22 cellular contexts compared by ENCODE assay signal in genomic region chr6:3318821-3319540, GRCh38.
A peak's percentile ranks its signal among the peaks of the same experiment; 100 is the strongest.
DNase-seq lines count a peak whose midpoint lies in the region; ATAC-seq and TF ChIP-seq lines count a peak whose summit lies in the region.
"Had no signal": no experiment of that assay in that cellular context is flagged by ENCODE, and none has a peak within 500 bp of the region (broad histone marks: within the 10 kb centered on the region; RNA-seq: fewer than 3 reads in every experiment).

No MANE protein-coding gene starts in this region.

- TF ChIP-seq CTCF in activated CD8-positive, alpha-beta T cell treated with anti-CD3 and anti-CD28 coated beads for 36 hours (IDR thresholded peaks at IDR 0.05), result no peak
- TF ChIP-seq CTCF in sigmoid colon (IDR thresholded peaks at IDR 0.05), result no peak
- TF ChIP-seq CTCF in upper lobe of right lung (IDR thresholded peaks at IDR 0.05), result no peak

- H3K36me3 ChIP-seq in KOPT-K1 (ENCODE audit: insufficient read depth, low read length) (no peaks in the 10 kb centered on the region), sigmoid colon (peaks cover 0 to 14% (median 0%) of the 10 kb centered on the region in 4 donors), upper lobe of right lung (no peaks in the 10 kb centered on the region)
- H3K36me3 ChIP-seq: BE2C, prostate gland had no signal

- no peak for DNase-seq in activated CD8-positive, alpha-beta T cell treated with anti-CD3 and anti-CD28 coated beads for 36 hours
- no peak for DNase-seq in activated CD8-positive, alpha-beta T cell treated with anti-CD3 and anti-CD28 coated beads, Interleukin-2, amount 10 ng/mL, durations not matched to agents 7 days and 5 days
- no peak for DNase-seq in effector memory CD8-positive, alpha-beta T cell
- peak; percentile 40 for DNase-seq in sigmoid colon
- DNase-seq in T-helper 2 cell, result no peak
- DNase-seq in upper lobe of right lung, result no peak
- DNase-seq: BE2C, HFFc6, NCI-H146, NCI-H2171 treated with DMSO at 0.1 percent for 48 hours, NCI-H774, OCI-M1, Right ventricle myocardium superior, trophoblast cell had no signal

- H3K36me3 Mint-ChIP-seq in activated CD8-positive, alpha-beta T cell treated with anti-CD3 and anti-CD28 coated beads for 36 hours (ENCODE audit: low read depth), result no peaks in the 10 kb centered on the region
- H3K36me3 Mint-ChIP-seq in activated CD8-positive, alpha-beta T cell treated with anti-CD3 and anti-CD28 coated beads, Interleukin-2, amount 10 ng/mL, durations not matched to agents 7 days and 5 days (ENCODE audit: low read depth), result no peaks in the 10 kb centered on the region
- H3K36me3 Mint-ChIP-seq in effector memory CD8-positive, alpha-beta T cell (ENCODE audit: insufficient read depth), result no peaks in the 10 kb centered on the region

- no peak overlapping the region for H3K4me3 Mint-ChIP-seq in activated CD8-positive, alpha-beta T cell treated with anti-CD3 and anti-CD28 coated beads for 36 hours
- no peak overlapping the region for H3K4me3 Mint-ChIP-seq in activated CD8-positive, alpha-beta T cell treated with anti-CD3 and anti-CD28 coated beads, Interleukin-2, amount 10 ng/mL, durations not matched to agents 7 days and 5 days
- H3K4me3 Mint-ChIP-seq in effector memory CD8-positive, alpha-beta T cell, result peak overlapping the region; percentile 47 to 61
- H3K4me3 Mint-ChIP-seq: activated CD4-positive, alpha-beta T cell treated with anti-CD3 and anti-CD28 coated beads, Interleukin-2, amount 10 ng/mL, durations not matched to agents 7 days and 5 days; HFFc6; mesothelial cell of epicardium; neural crest cell; stimulated activated naive CD8-positive, alpha-beta T cell treated with anti-CD3 and anti-CD28 coated beads, Interleukin-15, Interleukin-2, amounts not matched to agents 100 ng/mL and 50 ng/mL, for 24 hours had no signal

- POLR2A ChIA-PET in activated CD8-positive, alpha-beta T cell treated with anti-CD3 and anti-CD28 coated beads for 36 hours (lab: Charles Lee), result no interaction called here
- POLR2A ChIA-PET in activated CD8-positive, alpha-beta T cell treated with anti-CD3 and anti-CD28 coated beads, Interleukin-2, amount 10 ng/mL, durations not matched to agents 7 days and 5 days (lab: Charles Lee), result no interaction called here

- WGBS in sigmoid colon, 2 donors, result 93 to 94% methylated on average over 13 of the region's 13 CpGs

- no peak for TF ChIP-seq EP300 in sigmoid colon (IDR thresholded peaks at IDR 0.05)

- peak; percentile 21 for ATAC-seq in activated CD8-positive, alpha-beta T cell treated with anti-CD3 and anti-CD28 coated beads for 36 hours
- ATAC-seq in activated CD8-positive, alpha-beta T cell treated with anti-CD3 and anti-CD28 coated beads, Interleukin-2, amount 10 ng/mL, durations not matched to agents 7 days and 5 days, result no peak
- no peak for ATAC-seq in effector memory CD8-positive, alpha-beta T cell (replicated peaks)
- ATAC-seq in esophagus mucosa (no peak), upper lobe of right lung (no peak)

- intact Hi-C loops in activated CD8-positive, alpha-beta T cell treated with anti-CD3 and anti-CD28 coated beads for 36 hours (cut with micrococcal nuclease), result no loop called here
- intact Hi-C loops in sigmoid colon (cut with DNase I) (no loop called here), upper lobe of right lung (cut with DNase I) (no loop called here)

- peaks cover 19% of the 10 kb centered on the region for H3K4me1 Mint-ChIP-seq in activated CD8-positive, alpha-beta T cell treated with anti-CD3 and anti-CD28 coated beads for 36 hours (ENCODE audit: low read depth)
- peaks cover 18% of the 10 kb centered on the region for H3K4me1 Mint-ChIP-seq in activated CD8-positive, alpha-beta T cell treated with anti-CD3 and anti-CD28 coated beads, Interleukin-2, amount 10 ng/mL, durations not matched to agents 7 days and 5 days (ENCODE audit: low read depth)
- H3K4me1 Mint-ChIP-seq in effector memory CD8-positive, alpha-beta T cell (ENCODE audit: low read depth in 2 of 2), result peaks cover 15 to 17% of the 10 kb centered on the region in 2 donors
- H3K4me1 Mint-ChIP-seq: mesothelial cell of epicardium had no signal

- H3K27ac ChIP-seq in KOPT-K1 (ENCODE audit: low read depth, low read length, poor library complexity, severe bottlenecking) (peak overlapping the region; percentile 21), sigmoid colon (no peak overlapping the region), upper lobe of right lung (no peak overlapping the region)
- H3K27ac ChIP-seq: prostate gland, skin epidermis had no signal

- no peaks in the 10 kb centered on the region for H3K27me3 Mint-ChIP-seq in activated CD8-positive, alpha-beta T cell treated with anti-CD3 and anti-CD28 coated beads for 36 hours
- peaks cover 19% of the 10 kb centered on the region for H3K27me3 Mint-ChIP-seq in activated CD8-positive, alpha-beta T cell treated with anti-CD3 and anti-CD28 coated beads, Interleukin-2, amount 10 ng/mL, durations not matched to agents 7 days and 5 days (ENCODE audit: low read depth)
- H3K27me3 Mint-ChIP-seq in effector memory CD8-positive, alpha-beta T cell, result peaks cover 27 to 84% of the 10 kb centered on the region in 2 donors

- peaks cover 0 to 1% (median under 1%) of the 10 kb centered on the region in 4 donors for H3K4me1 ChIP-seq in sigmoid colon
- peaks cover 5% of the 10 kb centered on the region for H3K4me1 ChIP-seq in upper lobe of right lung
- H3K4me1 ChIP-seq: BE2C, prostate gland had no signal

- H3K9me3 ChIP-seq in KOPT-K1 (ENCODE audit: insufficient read depth, low read length, poor library complexity, severe bottlenecking) (no peaks in the 10 kb centered on the region), sigmoid colon (no peaks in the 10 kb centered on the region), upper lobe of right lung (no peaks in the 10 kb centered on the region)
- H3K9me3 ChIP-seq: BE2C, prostate gland had no signal

- H3K27me3 ChIP-seq in sigmoid colon (no peaks in the 10 kb centered on the region), upper lobe of right lung (no peaks in the 10 kb centered on the region)

- CTCF ChIA-PET in activated CD8-positive, alpha-beta T cell treated with anti-CD3 and anti-CD28 coated beads for 36 hours (lab: Charles Lee), result interaction anchor here (1.2 to 3.1 kb wide), 2 partner anchors 12 to 90 kb away, joined by 3 to 10 read pairs; no protein-coding TSS in a partner anchor
- CTCF ChIA-PET in activated CD8-positive, alpha-beta T cell treated with anti-CD3 and anti-CD28 coated beads, Interleukin-2, amount 10 ng/mL, durations not matched to agents 7 days and 5 days (lab: Charles Lee), result interaction anchor here (0.9 to 1.0 kb wide), 2 partner anchors 12 to 413 kb away, joined by 3 read pairs; no protein-coding TSS in a partner anchor

- H3K4me3 ChIP-seq in sigmoid colon (no peak overlapping the region), upper lobe of right lung (no peak overlapping the region)
- H3K4me3 ChIP-seq: prostate gland, skin epidermis had no signal

- no peak for TF ChIP-seq POLR2A in sigmoid colon (IDR thresholded peaks at IDR 0.05)

- H3K9me3 Mint-ChIP-seq in activated CD8-positive, alpha-beta T cell treated with anti-CD3 and anti-CD28 coated beads for 36 hours, result no peaks in the 10 kb centered on the region
- H3K9me3 Mint-ChIP-seq in activated CD8-positive, alpha-beta T cell treated with anti-CD3 and anti-CD28 coated beads, Interleukin-2, amount 10 ng/mL, durations not matched to agents 7 days and 5 days (ENCODE audit: insufficient read depth), result no peaks in the 10 kb centered on the region
- H3K9me3 Mint-ChIP-seq in effector memory CD8-positive, alpha-beta T cell, result no peaks in the 10 kb centered on the region
- H3K9me3 Mint-ChIP-seq: activated CD4-positive, alpha-beta T cell treated with anti-CD3 and anti-CD28 coated beads, Interleukin-2, amount 10 ng/mL, durations not matched to agents 7 days and 5 days; HFFc6; mesothelial cell of epicardium; neural crest cell; stimulated activated naive CD8-positive, alpha-beta T cell treated with anti-CD3 and anti-CD28 coated beads, Interleukin-15, Interleukin-2, amounts not matched to agents 100 ng/mL and 50 ng/mL, for 24 hours had no signal

- no peak overlapping the region for H3K27ac Mint-ChIP-seq in activated CD8-positive, alpha-beta T cell treated with anti-CD3 and anti-CD28 coated beads for 36 hours
- no peak overlapping the region for H3K27ac Mint-ChIP-seq in activated CD8-positive, alpha-beta T cell treated with anti-CD3 and anti-CD28 coated beads, Interleukin-2, amount 10 ng/mL, durations not matched to agents 7 days and 5 days
- no peak overlapping the region for H3K27ac Mint-ChIP-seq in effector memory CD8-positive, alpha-beta T cell
- H3K27ac Mint-ChIP-seq: activated CD4-positive, alpha-beta T cell treated with anti-CD3 and anti-CD28 coated beads, Interleukin-2, amount 10 ng/mL, durations not matched to agents 7 days and 5 days; HFFc6; mesothelial cell of epicardium; stimulated activated naive CD8-positive, alpha-beta T cell treated with anti-CD3 and anti-CD28 coated beads, Interleukin-15, Interleukin-2, amounts not matched to agents 100 ng/mL and 50 ng/mL, for 24 hours had no signal

Comparison
In these comparisons a context has a peak if more than half of its experiments do, and no peak if none do; other contexts are left out.
1. H3K4me3 Mint-ChIP-seq: peak in effector memory CD8-positive, alpha-beta T cell (2 of 2); none in activated CD8-positive, alpha-beta T cell treated with anti-CD3 and anti-CD28 coated beads for 36 hours (single experiment) and activated CD8-positive, alpha-beta T cell treated with anti-CD3 and anti-CD28 coated beads, Interleukin-2, amount 10 ng/mL, durations not matched to agents 7 days and 5 days (single experiment).